In the genomic region with DNA sequence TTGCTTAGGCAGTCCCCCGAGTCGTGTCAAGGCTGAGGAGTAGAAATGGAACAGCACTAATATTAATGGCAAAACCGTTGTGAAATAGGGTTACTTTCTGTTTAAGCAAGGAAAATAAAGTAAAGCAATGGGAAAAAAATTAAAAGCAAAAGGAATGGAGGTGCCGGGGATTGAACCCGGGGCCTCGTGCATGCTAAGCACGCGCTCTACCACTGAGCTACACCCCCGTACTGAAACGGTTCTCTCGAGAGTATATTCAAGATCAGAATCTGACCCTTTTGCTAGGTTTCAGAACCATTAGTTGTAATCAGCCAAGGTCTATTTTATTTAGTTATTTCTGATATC, we compare ENCODE assay signal across 8 cellular contexts.
DNase-seq lines count a peak whose midpoint lies in the region; ATAC-seq and TF ChIP-seq lines count a peak whose summit lies in the region.

No MANE protein-coding gene starts in this region.

- H3K9me3 ChIP-seq in PC-9 (ENCODE audit: insufficient read depth, low read depth) (no peaks in the 10 kb centered on the region), stomach smooth muscle (ENCODE audit: control insufficient read depth in 2 of 2, low read length in 2 of 2) (no peaks in the 10 kb centered on the region)

- ATAC-seq in GM19463 (IDR thresholded peaks at IDR 0.05; ENCODE audit: unreplicated experiment), result peak; percentile 36
- ATAC-seq in activated T-cell treated with anti-CD3 and anti-CD28 coated beads, Interleukin-2, amount 50 U/mL, for 72 hours (replicated peaks in 1 of 2), result peak; percentile 73

- no peaks in the 10 kb centered on the region for H3K36me3 ChIP-seq in PC-9 (ENCODE audit: low read depth)
- H3K36me3 ChIP-seq in stomach smooth muscle (ENCODE audit: control insufficient read depth in 2 of 2, insufficient read depth in 2 of 2, low read length in 2 of 2), result no peaks in the 10 kb centered on the region

- H3K4me1 ChIP-seq in PC-9 (replicated peaks; ENCODE audit: insufficient read depth) (peaks cover 13% of the 10 kb centered on the region), stomach smooth muscle (ENCODE audit: control insufficient read depth, insufficient read depth, low read length) (peaks cover 11% of the 10 kb centered on the region)

- CTCF ChIA-PET in PC-9 (lab: Charles Lee), result interaction anchor here (0.7 to 1.6 kb wide), 3 partner anchors 44 to 178 kb away, joined by 3 to 14 read pairs (median 5); no protein-coding TSS in a partner anchor

- peak overlapping the region; percentile 61 to 69 for H3K9ac ChIP-seq in stomach smooth muscle (ENCODE audit: low read length in 2 of 2)

- H3K9me3 Mint-ChIP-seq in activated T-cell treated with anti-CD3 and anti-CD28 coated beads, Interleukin-2, amount 50 U/mL, for 72 hours, result no peaks in the 10 kb centered on the region
- no peaks in the 10 kb centered on the region for H3K9me3 Mint-ChIP-seq in nephron

- H3K27me3 ChIP-seq in PC-9 (ENCODE audit: insufficient read depth, low read depth) (no peaks in the 10 kb centered on the region), stomach smooth muscle (ENCODE audit: control insufficient read depth in 1 of 2, insufficient read depth in 2 of 2, low read length in 2 of 2) (peaks cover 5 to 14% of the 10 kb centered on the region in 2 donors)

- H3K36me3 Mint-ChIP-seq in activated T-cell treated with anti-CD3 and anti-CD28 coated beads, Interleukin-2, amount 50 U/mL, for 72 hours (ENCODE audit: insufficient read depth in 2 of 2), result no peaks in the 10 kb centered on the region
- H3K36me3 Mint-ChIP-seq in nephron (ENCODE audit: low read depth), result no peaks in the 10 kb centered on the region

- H3K27ac ChIP-seq in PC-9 (peak overlapping the region; percentile 44), stomach smooth muscle (ENCODE audit: low read length) (peak overlapping the region; percentile 66)

- intact Hi-C loops in PC-9 (cut with micrococcal nuclease; ENCODE audit: unreplicated experiment), result loop anchor here (1.0 kb wide), 6 partner anchors 25 to 147 kb away; no protein-coding TSS in a partner anchor

- no peaks in the 10 kb centered on the region for H3K9me2 ChIP-seq in PC-9 (ENCODE audit: insufficient read depth)

- no TSS peak for BruUV-seq in PC-9 (replicated peaks; lab: Mats Ljungman, UMichigan)

- H3K27ac Mint-ChIP-seq in activated T-cell treated with anti-CD3 and anti-CD28 coated beads, Interleukin-2, amount 50 U/mL, for 72 hours, result peak overlapping the region; percentile 99
- H3K27ac Mint-ChIP-seq in nephron, result peak overlapping the region; percentile 79 to 98 (median 95)

- peak overlapping the region; percentile 79 for H3K4me2 ChIP-seq in PC-9

- TF ChIP-seq CTCF in PC-9 (conservative IDR thresholded peaks at IDR 0.05) (no peak), nephron (IDR thresholded peaks at IDR 0.05; ENCODE audit: unreplicated experiment in 3 of 3) (no peak)

- DNase-seq in CD1c-positive myeloid dendritic cell (ENCODE audit: extremely low spot score), result peak; percentile 83
- peak in 60 of 76 experiments; percentile 45 to 99 (median 77) for DNase-seq in HUDEP-2 (lab: John Stamatoyannopoulos, UW; ENCODE audit: unreplicated experiment in 76 of 76)
- DNase-seq in PC-9, result peak in 1 of 2 experiments; percentile 71
- DNase-seq in activated T-cell treated with anti-CD3 and anti-CD28 coated beads, Interleukin-2, amount 50 U/mL, for 72 hours, result peak; percentile 68 to 79
- DNase-seq in fibroblast of peridontal ligament (ENCODE audit: extremely low read depth), result peak; percentile 86

- H3K27me3 Mint-ChIP-seq in activated T-cell treated with anti-CD3 and anti-CD28 coated beads, Interleukin-2, amount 50 U/mL, for 72 hours (ENCODE audit: low read depth), result peaks cover 43% of the 10 kb centered on the region
- peaks cover 51% of the 10 kb centered on the region for H3K27me3 Mint-ChIP-seq in nephron (ENCODE audit: low read depth)

- H3K79me2 ChIP-seq in PC-9 (ENCODE audit: low read depth), result no peaks in the 10 kb centered on the region

- peak overlapping the region; percentile 96 for H2AFZ ChIP-seq in PC-9

- H3K4me3 ChIP-seq in PC-9 (peak overlapping the region; percentile 95), stomach smooth muscle (ENCODE audit: low read length in 2 of 2) (peak overlapping the region; percentile 85 to 92)

- peak overlapping the region; percentile 93 to 98 for H3K4me3 Mint-ChIP-seq in activated T-cell treated with anti-CD3 and anti-CD28 coated beads, Interleukin-2, amount 50 U/mL, for 72 hours
- H3K4me3 Mint-ChIP-seq in nephron, result peak overlapping the region; percentile 96 to 100 (median 99)

- POLR2A ChIA-PET in PC-9 (lab: Charles Lee; ENCODE audit: unreplicated experiment), result interaction anchor here (1.1 kb wide), 1 partner anchor 147 kb away, joined by 9 read pairs; no protein-coding TSS in a partner anchor

- peaks cover 26% of the 10 kb centered on the region for H3K4me1 Mint-ChIP-seq in activated T-cell treated with anti-CD3 and anti-CD28 coated beads, Interleukin-2, amount 50 U/mL, for 72 hours (ENCODE audit: low read depth)
- peaks cover 14% of the 10 kb centered on the region for H3K4me1 Mint-ChIP-seq in nephron

- H4K20me1 ChIP-seq in PC-9 (ENCODE audit: insufficient read depth), result no peaks in the 10 kb centered on the region

- H3F3A ChIP-seq in PC-9 (ENCODE audit: insufficient read depth, low read depth), result peaks cover 27% of the 10 kb centered on the region; the same call in 1 of the 2 replicates
